Comparison of ENCODE assay signal across 18 cellular contexts in the genomic region with DNA sequence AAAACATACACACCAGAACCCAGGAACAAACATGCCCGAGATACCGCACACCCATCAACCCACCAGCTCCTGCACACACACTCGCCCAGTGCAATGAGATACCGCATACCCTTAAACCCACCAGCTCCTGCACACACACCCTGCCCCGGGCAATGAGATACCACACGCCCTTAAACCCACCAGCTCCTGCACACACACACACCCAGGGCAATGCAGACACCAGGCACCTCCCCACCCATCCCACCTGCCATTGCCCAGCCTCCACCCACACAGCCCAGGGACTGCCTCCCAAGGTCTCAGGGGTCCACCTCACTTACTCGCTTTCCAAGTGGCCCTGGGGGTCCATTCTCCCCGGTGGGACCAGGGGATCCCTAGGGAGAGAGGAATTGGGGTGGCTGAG. TPM values are rescaled to one million over a fixed set of nuclear protein-coding genes. Genes with fewer than 3 reads are reported as not detected.
DNase-seq lines count a peak whose midpoint lies in the region; ATAC-seq, FAIRE-seq and TF ChIP-seq lines count a peak whose summit lies in the region.
"Had no signal": no experiment of that assay in that cellular context is flagged by ENCODE, and none has a peak within 500 bp of the region (broad histone marks: within the 10 kb centered on the region; RNA-seq: fewer than 3 reads in every experiment).

No MANE protein-coding gene starts in this region.

- H3K27ac Mint-ChIP-seq in neural progenitor cell (peak overlapping the region; percentile 21), MCF 10A (ENCODE audit: low read depth, unreplicated experiment) (no peak overlapping the region)
- H3K27ac Mint-ChIP-seq in CD8-positive, alpha-beta memory T cell: peak overlapping the region in 1 of 8 donors; percentile 50
- H3K27ac Mint-ChIP-seq: B cell; CD8-positive, alpha-beta T cell had no signal

- H3K27ac ChIP-seq in coronary artery (no peak overlapping the region), neural progenitor cell (no peak overlapping the region)
- no peak overlapping the region for H3K27ac ChIP-seq in CD8-positive, alpha-beta memory T cell (ENCODE audit: low read depth, low read length)
- H3K27ac ChIP-seq: HL-60 had no signal

- no TSS peak for BruUV-seq in MCF 10A (replicated peaks; lab: Mats Ljungman, UMichigan)

- peaks cover 2% of the 10 kb centered on the region for H3K4me1 Mint-ChIP-seq in neural progenitor cell
- no peaks in the 10 kb centered on the region for H3K4me1 Mint-ChIP-seq in CD8-positive, alpha-beta memory T cell
- H3K4me1 Mint-ChIP-seq in MCF 10A (ENCODE audit: insufficient read depth, unreplicated experiment): no peaks in the 10 kb centered on the region
- H3K4me1 Mint-ChIP-seq: CD14-positive monocyte had no signal

- TF ChIP-seq CTCF in D721Med (IDR thresholded peaks at IDR 0.05; ENCODE audit: insufficient read depth, missing control alignments) (no peak), coronary artery (IDR thresholded peaks at IDR 0.05) (no peak), neural progenitor cell (IDR thresholded peaks at IDR 0.05) (no peak), MCF 10A (IDR thresholded peaks at IDR 0.05; ENCODE audit: unreplicated experiment) (no peak)

- H3K4me3 Mint-ChIP-seq in neural progenitor cell: no peak overlapping the region
- H3K4me3 Mint-ChIP-seq in CD8-positive, alpha-beta memory T cell: no peak overlapping the region
- no peak overlapping the region for H3K4me3 Mint-ChIP-seq in MCF 10A (ENCODE audit: unreplicated experiment)
- H3K4me3 Mint-ChIP-seq: B cell; CD14-positive monocyte; CD8-positive, alpha-beta T cell had no signal

- H3K36me3 Mint-ChIP-seq in neural progenitor cell (no peaks in the 10 kb centered on the region), MCF 10A (ENCODE audit: insufficient read depth, unreplicated experiment) (no peaks in the 10 kb centered on the region)
- H3K36me3 Mint-ChIP-seq in CD8-positive, alpha-beta memory T cell: no peaks in the 10 kb centered on the region
- H3K36me3 Mint-ChIP-seq: CD14-positive monocyte; CD8-positive, alpha-beta T cell had no signal

- no peaks in the 10 kb centered on the region for H3K79me2 ChIP-seq in neural progenitor cell (ENCODE audit: low read depth)

- H3K4me2 ChIP-seq in neural progenitor cell: no peak overlapping the region

- H3F3A ChIP-seq in neural progenitor cell (ENCODE audit: low read depth): no peaks in the 10 kb centered on the region

- intact Hi-C loops in MCF 10A (cut with micrococcal nuclease): no loop called here

- no peak for FAIRE-seq in D721Med (lab: Jason Lieb, UNC)
- FAIRE-seq: A204.1, GM18507, K562 had no signal

- H3K9me3 Mint-ChIP-seq in neural progenitor cell: no peaks in the 10 kb centered on the region
- H3K9me3 Mint-ChIP-seq in CD8-positive, alpha-beta memory T cell: no peaks in the 10 kb centered on the region
- H3K9me3 Mint-ChIP-seq in MCF 10A (ENCODE audit: unreplicated experiment): no peaks in the 10 kb centered on the region
- H3K9me3 Mint-ChIP-seq: CD14-positive monocyte; CD8-positive, alpha-beta T cell had no signal

- no peaks in the 10 kb centered on the region for H4K20me1 ChIP-seq in neural progenitor cell (ENCODE audit: low read depth)

- no peaks in the 10 kb centered on the region for H3K36me3 ChIP-seq in neural progenitor cell
- no peaks in the 10 kb centered on the region for H3K36me3 ChIP-seq in CD8-positive, alpha-beta memory T cell (ENCODE audit: insufficient read depth, low read length)

- no peaks in the 10 kb centered on the region for H3K27me3 ChIP-seq in neural progenitor cell
- peaks cover 3% of the 10 kb centered on the region for H3K27me3 ChIP-seq in CD8-positive, alpha-beta memory T cell (ENCODE audit: insufficient read depth, low read length, poor library complexity, severe bottlenecking)

- H3K4me3 ChIP-seq in coronary artery (no peak overlapping the region), neural progenitor cell (no peak overlapping the region)
- no peak overlapping the region for H3K4me3 ChIP-seq in CD8-positive, alpha-beta memory T cell (ENCODE audit: low read length)
- H3K4me3 ChIP-seq: K562 had no signal

- no peak for ATAC-seq in GM18517 (IDR thresholded peaks at IDR 0.05; ENCODE audit: unreplicated experiment)
- no peak for ATAC-seq in HG02981 (IDR thresholded peaks at IDR 0.05; ENCODE audit: unreplicated experiment)
- ATAC-seq: CD8-positive, alpha-beta T cell; K562 had no signal

- no peak overlapping the region for H3K9ac ChIP-seq in neural progenitor cell

- peaks cover 8% of the 10 kb centered on the region for H3K27me3 Mint-ChIP-seq in neural progenitor cell (ENCODE audit: insufficient read depth, low read depth)
- H3K27me3 Mint-ChIP-seq in CD8-positive, alpha-beta memory T cell: peaks cover 5 to 23% of the 10 kb centered on the region in 2 donors
- H3K27me3 Mint-ChIP-seq in MCF 10A (ENCODE audit: insufficient read depth, unreplicated experiment): peaks cover 12% of the 10 kb centered on the region

- H3K4me1 ChIP-seq in neural progenitor cell: no peaks in the 10 kb centered on the region
- no peaks in the 10 kb centered on the region for H3K4me1 ChIP-seq in CD8-positive, alpha-beta memory T cell (ENCODE audit: insufficient read depth, low read length)
- H3K4me1 ChIP-seq: Caco-2 had no signal

- no peaks in the 10 kb centered on the region for H3K9me3 ChIP-seq in neural progenitor cell (ENCODE audit: low read depth)
- no peaks in the 10 kb centered on the region for H3K9me3 ChIP-seq in CD8-positive, alpha-beta memory T cell (ENCODE audit: low read length)
- H3K9me3 ChIP-seq: Caco-2 had no signal

- POLR2A ChIA-PET in CD8-positive, alpha-beta memory T cell (lab: Charles Lee): no interaction called here
- POLR2A ChIA-PET in MCF 10A (lab: Yijun Ruan, JAX): no interaction called here

- CTCF ChIA-PET in CD8-positive, alpha-beta memory T cell (lab: Charles Lee): interaction anchor here (0.9 kb wide), 1 partner anchor 80 kb away, joined by 4 read pairs; no protein-coding TSS in a partner anchor
- CTCF ChIA-PET in MCF 10A (lab: Yijun Ruan, JAX): interaction anchor here (0.9 to 1.0 kb wide), 2 partner anchors 19 to 20 kb away, joined by 5 to 6 read pairs; no protein-coding TSS in a partner anchor

- DNase-seq in 8988T: peak; percentile 19
- peak; percentile 15 for DNase-seq in D721Med (ENCODE audit: insufficient read length, low spot score)
- DNase-seq in coronary artery (ENCODE audit: low spot score): peak; percentile 66
- no peak for DNase-seq in neural progenitor cell (ENCODE audit: low spot score)
- DNase-seq in CD8-positive, alpha-beta memory T cell: no peak
- DNase-seq in MCF 10A (ENCODE audit: unreplicated experiment): no peak
- DNase-seq: Caco-2; CD8-positive, alpha-beta T cell; GOT3; HCEC 1CT had no signal

- no peak overlapping the region for H2AFZ ChIP-seq in neural progenitor cell (replicated peaks)

RNA-seq across cellular contexts. Expression of gene COL11A2, which starts 24.1 kb away (rescaled TPM):
- 0.49 and 0.99 TPM in 2 replicates for total RNA-seq in neural progenitor cell (ENCODE audit: low replicate concordance)
- total RNA-seq in CD8-positive, alpha-beta memory T cell: 1 to 10 TPM in 1 of 2 experiments, under 1 TPM in 1; 0.69 to 1.1 TPM
- not detected for polyA plus RNA-seq in CD8-positive, alpha-beta memory T cell
- 0.91 and 1.5 TPM in 2 replicates for total RNA-seq in MCF 10A (2022)
- polyA plus RNA-seq: CD14-positive monocyte had no signal

RNA-seq across cellular contexts. Expression of gene RXRB, which starts 32.3 kb away (rescaled TPM):
- 10.2 and 21.7 TPM in 2 replicates for total RNA-seq in neural progenitor cell (ENCODE audit: low replicate concordance)
- total RNA-seq in CD8-positive, alpha-beta memory T cell: 10 to 100 TPM; 47.1 to 51.4 TPM
- polyA plus RNA-seq in CD8-positive, alpha-beta memory T cell: 8.5 TPM
- 29.6 and 35.1 TPM in 2 replicates for total RNA-seq in MCF 10A (2022)

RNA-seq across cellular contexts. Expression of gene SLC39A7, which starts 32.5 kb away (rescaled TPM):
- total RNA-seq in neural progenitor cell (ENCODE audit: low replicate concordance): 40.8 and 59.2 TPM in 2 replicates
- total RNA-seq in CD8-positive, alpha-beta memory T cell: 10 to 100 TPM; 63.1 to 63.6 TPM
- 32.9 TPM for polyA plus RNA-seq in CD8-positive, alpha-beta memory T cell
- total RNA-seq in MCF 10A (2022): 118 and 187 TPM in 2 replicates

RNA-seq across cellular contexts. Expression of gene HSD17B8, which starts 36.3 kb away (rescaled TPM):
- total RNA-seq in neural progenitor cell (ENCODE audit: low replicate concordance): 4.8 and 9.5 TPM in 2 replicates
- 10 to 100 TPM; 21.3 to 23.5 TPM for total RNA-seq in CD8-positive, alpha-beta memory T cell
- 50.7 TPM for polyA plus RNA-seq in CD8-positive, alpha-beta memory T cell
- 26.4 and 26.6 TPM in 2 replicates for total RNA-seq in MCF 10A (2022)

RNA-seq across cellular contexts. Expression of gene RING1, which starts 40.1 kb away (rescaled TPM):
- 12.1 and 20.2 TPM in 2 replicates for total RNA-seq in neural progenitor cell (ENCODE audit: low replicate concordance)
- 10 to 100 TPM; 43.1 to 47.0 TPM for total RNA-seq in CD8-positive, alpha-beta memory T cell
- polyA plus RNA-seq in CD8-positive, alpha-beta memory T cell: 10.1 TPM
- 45.4 and 48.3 TPM in 2 replicates for total RNA-seq in MCF 10A (2022)

Comparison
In these comparisons a context has a peak if more than half of its experiments do, and no peak if none do; other contexts are left out.
1. DNase-seq: peak in 8988T (single experiment), D721Med (single experiment) and coronary artery (single experiment); none in neural progenitor cell (single experiment), CD8-positive, alpha-beta memory T cell (0 of 5) and MCF 10A (single experiment).